Comparison of ENCODE assay signal across 18 cellular contexts in the genomic region with DNA sequence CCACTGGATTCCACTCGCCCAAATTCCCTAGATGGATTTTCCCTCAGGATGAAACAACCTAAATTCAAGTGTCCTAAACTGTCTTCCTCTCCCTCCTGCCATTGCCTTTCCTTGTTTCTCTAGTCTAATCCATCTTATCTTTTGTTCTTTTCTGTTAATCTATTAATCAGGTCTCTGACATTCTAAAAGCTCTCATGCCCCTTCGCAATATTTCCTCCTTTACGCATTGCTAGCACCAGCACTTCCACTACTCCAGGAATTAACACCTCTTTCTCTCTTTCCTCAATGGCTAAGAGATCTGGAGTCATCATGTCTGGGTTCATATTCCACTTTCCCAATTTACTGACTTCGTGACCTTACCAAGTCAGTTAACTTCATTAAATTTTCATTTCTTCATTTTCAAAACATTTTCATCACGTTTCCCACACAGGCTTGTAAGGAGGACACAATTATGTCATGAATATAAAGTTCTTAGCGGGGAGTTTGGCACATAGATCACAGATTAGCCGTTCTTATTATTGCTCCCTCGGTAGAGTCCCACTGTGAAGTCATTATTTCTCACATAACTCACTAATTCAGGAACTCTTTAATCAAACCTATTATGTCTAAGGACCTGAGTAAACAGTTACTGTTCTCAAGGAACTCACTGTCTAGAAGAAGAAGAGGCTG. TPM values are rescaled to one million over a fixed set of nuclear protein-coding genes. Genes with fewer than 3 reads are reported as not detected.
DNase-seq lines count a peak whose midpoint lies in the region; ATAC-seq and TF ChIP-seq lines count a peak whose summit lies in the region.
"Had no signal": no experiment of that assay in that cellular context is flagged by ENCODE, and none has a peak within 500 bp of the region (broad histone marks: within the 10 kb centered on the region; RNA-seq: fewer than 3 reads in every experiment).

No MANE protein-coding gene starts in this region.

- H3K27me3 ChIP-seq in HUES48 (ENCODE audit: control insufficient read depth, insufficient read depth, low read length) = no peaks in the 10 kb centered on the region
- H3K27me3 ChIP-seq in tibial artery = no peaks in the 10 kb centered on the region
- H3K27me3 ChIP-seq in esophagus muscularis mucosa = no peaks in the 10 kb centered on the region
- H3K27me3 ChIP-seq: BLaER1 had no signal

- H3K36me3 Mint-ChIP-seq in mesothelial cell of epicardium = peaks cover 3% of the 10 kb centered on the region
- no peaks in the 10 kb centered on the region for H3K36me3 Mint-ChIP-seq in activated CD8-positive, alpha-beta T cell treated with anti-CD3 and anti-CD28 coated beads for 36 hours (ENCODE audit: low read depth)
- H3K36me3 Mint-ChIP-seq: CD8-positive, alpha-beta memory T cell had no signal

- H3K27ac ChIP-seq in HUES48 (ENCODE audit: low read depth, low read length) = peak overlapping the region; percentile 21
- peak overlapping the region; percentile 28 to 39 for H3K27ac ChIP-seq in tibial artery
- no peak overlapping the region for H3K27ac ChIP-seq in esophagus muscularis mucosa (replicated peaks in 1 of 4)
- H3K27ac ChIP-seq: BLaER1, PC-9 had no signal

- intact Hi-C loops in tibial artery (cut with DNase I; ENCODE audit: low total_unique reads) (no loop called here), esophagus muscularis mucosa (cut with DNase I) (no loop called here)
- intact Hi-C loops in activated CD8-positive, alpha-beta T cell treated with anti-CD3 and anti-CD28 coated beads for 36 hours (cut with micrococcal nuclease) = no loop called here

- H3K9me3 ChIP-seq in HUES48 (ENCODE audit: control insufficient read depth, insufficient read depth, low read length) = no peaks in the 10 kb centered on the region
- H3K9me3 ChIP-seq in tibial artery = no peaks in the 10 kb centered on the region
- no peaks in the 10 kb centered on the region for H3K9me3 ChIP-seq in esophagus muscularis mucosa
- H3K9me3 ChIP-seq: BLaER1, HAP-1 had no signal

- DNase-seq in mesothelial cell of epicardium (ENCODE audit: low spot score in 2 of 2, unreplicated experiment in 2 of 2) (no peak), tibial artery (no peak), esophagus muscularis mucosa (ENCODE audit: extremely low spot score) (no peak)
- DNase-seq in activated CD8-positive, alpha-beta T cell treated with anti-CD3 and anti-CD28 coated beads for 36 hours = no peak
- DNase-seq: CD8-positive, alpha-beta memory T cell; DMS 273 treated with DMSO at 0.1 percent for 48 hours; KBM-7; NCI-H1092; NCI-H1694; NCI-H2171; NCI-H446 treated with DMSO at 0.1 percent for 48 hours; NCI-H774; PC-9 had no signal

- POLR2A ChIA-PET in activated CD8-positive, alpha-beta T cell treated with anti-CD3 and anti-CD28 coated beads for 36 hours (lab: Charles Lee) = no interaction called here

- no peaks in the 10 kb centered on the region for H3K36me3 ChIP-seq in HUES48 (ENCODE audit: control insufficient read depth, insufficient read depth, low read length)
- no peaks in the 10 kb centered on the region for H3K36me3 ChIP-seq in tibial artery
- H3K36me3 ChIP-seq in esophagus muscularis mucosa = no peaks in the 10 kb centered on the region
- H3K36me3 ChIP-seq: BLaER1, HAP-1 had no signal

- no peak for TF ChIP-seq CTCF in mesothelial cell of epicardium (IDR thresholded peaks at IDR 0.05; ENCODE audit: unreplicated experiment)
- no peak for TF ChIP-seq CTCF in tibial artery (IDR thresholded peaks at IDR 0.05)
- no peak for TF ChIP-seq CTCF in activated CD8-positive, alpha-beta T cell treated with anti-CD3 and anti-CD28 coated beads for 36 hours (IDR thresholded peaks at IDR 0.05)
- TF ChIP-seq CTCF in esophagus muscularis mucosa (IDR thresholded peaks at IDR 0.05) = no peak

- peaks cover 40% of the 10 kb centered on the region for H3K4me1 ChIP-seq in HUES48 (ENCODE audit: control insufficient read depth, insufficient read depth, low read length)
- H3K4me1 ChIP-seq in tibial artery = peaks cover 0 to 22% (median 0%) of the 10 kb centered on the region in 4 donors
- no peaks in the 10 kb centered on the region for H3K4me1 ChIP-seq in esophagus muscularis mucosa
- H3K4me1 ChIP-seq: BLaER1 had no signal

- no peak for TF ChIP-seq EP300 in esophagus muscularis mucosa (IDR thresholded peaks at IDR 0.05)

- peaks cover 4% of the 10 kb centered on the region for H3K9me3 Mint-ChIP-seq in mesothelial cell of epicardium
- peaks cover 2% of the 10 kb centered on the region for H3K9me3 Mint-ChIP-seq in activated CD8-positive, alpha-beta T cell treated with anti-CD3 and anti-CD28 coated beads for 36 hours

- peak; percentile 42 for ATAC-seq in SK-N-SH treated with all-trans-retinoic acid at 6 μM for 48 hours
- no peak for ATAC-seq in activated CD8-positive, alpha-beta T cell treated with anti-CD3 and anti-CD28 coated beads for 36 hours
- no peak for ATAC-seq in GM19395 (IDR thresholded peaks at IDR 0.05; ENCODE audit: unreplicated experiment)

- H3K27me3 Mint-ChIP-seq in mesothelial cell of epicardium (ENCODE audit: low read depth) = no peaks in the 10 kb centered on the region
- no peaks in the 10 kb centered on the region for H3K27me3 Mint-ChIP-seq in activated CD8-positive, alpha-beta T cell treated with anti-CD3 and anti-CD28 coated beads for 36 hours
- H3K27me3 Mint-ChIP-seq: CD8-positive, alpha-beta memory T cell had no signal

- H3K27ac Mint-ChIP-seq in mesothelial cell of epicardium = peak overlapping the region; percentile 60
- no peak overlapping the region for H3K27ac Mint-ChIP-seq in activated CD8-positive, alpha-beta T cell treated with anti-CD3 and anti-CD28 coated beads for 36 hours
- H3K27ac Mint-ChIP-seq: CD8-positive, alpha-beta memory T cell had no signal

- peaks cover 25% of the 10 kb centered on the region for H3K4me1 Mint-ChIP-seq in mesothelial cell of epicardium
- H3K4me1 Mint-ChIP-seq in activated CD8-positive, alpha-beta T cell treated with anti-CD3 and anti-CD28 coated beads for 36 hours (ENCODE audit: low read depth) = no peaks in the 10 kb centered on the region
- H3K4me1 Mint-ChIP-seq: CD8-positive, alpha-beta memory T cell had no signal

- CTCF ChIA-PET in activated CD8-positive, alpha-beta T cell treated with anti-CD3 and anti-CD28 coated beads for 36 hours (lab: Charles Lee) = no interaction called here

- H3K4me3 ChIP-seq in HUES48 (ENCODE audit: low read depth, low read length) (no peak overlapping the region), tibial artery (no peak overlapping the region), esophagus muscularis mucosa (no peak overlapping the region)
- H3K4me3 ChIP-seq: BLaER1, HAP-1, PC-9 had no signal

- H3K9ac ChIP-seq in HUES48 (ENCODE audit: low read depth, low read length) = no peak overlapping the region
- H3K9ac ChIP-seq: BLaER1 had no signal

- H3K4me3 Mint-ChIP-seq in mesothelial cell of epicardium = no peak overlapping the region
- H3K4me3 Mint-ChIP-seq in activated CD8-positive, alpha-beta T cell treated with anti-CD3 and anti-CD28 coated beads for 36 hours = no peak overlapping the region
- H3K4me3 Mint-ChIP-seq: CD8-positive, alpha-beta memory T cell had no signal

- TF ChIP-seq POLR2A in esophagus muscularis mucosa (IDR thresholded peaks at IDR 0.05; ENCODE audit: low read depth) = no peak

- 79% methylated on average over 8 of the region's 8 CpGs for WGBS in esophagus muscularis mucosa

TF ChIP-seq in SK-N-SH treated with all-trans-retinoic acid at 6 μM for 48 hours, 23 proteins besides CTCF, POLR2A, EP300 and RAD21 (continues in another document):
- TF ChIP-seq OSR1 (CRISPR knock-in tag; IDR thresholded peaks at IDR 0.05) = no peak
- TF ChIP-seq TCF4 (CRISPR knock-in tag; IDR thresholded peaks at IDR 0.05; ENCODE audit: borderline replicate concordance) = no peak
- TF ChIP-seq, protein P1, sequence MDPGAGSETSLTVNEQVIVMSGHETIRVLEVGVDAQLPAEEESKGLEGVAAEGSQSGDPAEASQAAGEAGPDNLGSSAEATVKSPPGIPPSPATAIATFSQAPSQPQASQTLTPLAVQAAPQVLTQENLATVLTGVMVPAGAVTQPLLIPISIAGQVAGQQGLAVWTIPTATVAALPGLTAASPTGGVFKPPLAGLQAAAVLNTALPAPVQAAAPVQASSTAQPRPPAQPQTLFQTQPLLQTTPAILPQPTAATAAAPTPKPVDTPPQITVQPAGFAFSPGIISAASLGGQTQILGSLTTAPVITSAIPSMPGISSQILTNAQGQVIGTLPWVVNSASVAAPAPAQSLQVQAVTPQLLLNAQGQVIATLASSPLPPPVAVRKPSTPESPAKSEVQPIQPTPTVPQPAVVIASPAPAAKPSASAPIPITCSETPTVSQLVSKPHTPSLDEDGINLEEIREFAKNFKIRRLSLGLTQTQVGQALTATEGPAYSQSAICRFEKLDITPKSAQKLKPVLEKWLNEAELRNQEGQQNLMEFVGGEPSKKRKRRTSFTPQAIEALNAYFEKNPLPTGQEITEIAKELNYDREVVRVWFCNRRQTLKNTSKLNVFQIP (CRISPR knock-in tag; IDR thresholded peaks at IDR 0.05; ENCODE audit: borderline replicate concordance, low read depth) = no peak
- TF ChIP-seq, protein P2, sequence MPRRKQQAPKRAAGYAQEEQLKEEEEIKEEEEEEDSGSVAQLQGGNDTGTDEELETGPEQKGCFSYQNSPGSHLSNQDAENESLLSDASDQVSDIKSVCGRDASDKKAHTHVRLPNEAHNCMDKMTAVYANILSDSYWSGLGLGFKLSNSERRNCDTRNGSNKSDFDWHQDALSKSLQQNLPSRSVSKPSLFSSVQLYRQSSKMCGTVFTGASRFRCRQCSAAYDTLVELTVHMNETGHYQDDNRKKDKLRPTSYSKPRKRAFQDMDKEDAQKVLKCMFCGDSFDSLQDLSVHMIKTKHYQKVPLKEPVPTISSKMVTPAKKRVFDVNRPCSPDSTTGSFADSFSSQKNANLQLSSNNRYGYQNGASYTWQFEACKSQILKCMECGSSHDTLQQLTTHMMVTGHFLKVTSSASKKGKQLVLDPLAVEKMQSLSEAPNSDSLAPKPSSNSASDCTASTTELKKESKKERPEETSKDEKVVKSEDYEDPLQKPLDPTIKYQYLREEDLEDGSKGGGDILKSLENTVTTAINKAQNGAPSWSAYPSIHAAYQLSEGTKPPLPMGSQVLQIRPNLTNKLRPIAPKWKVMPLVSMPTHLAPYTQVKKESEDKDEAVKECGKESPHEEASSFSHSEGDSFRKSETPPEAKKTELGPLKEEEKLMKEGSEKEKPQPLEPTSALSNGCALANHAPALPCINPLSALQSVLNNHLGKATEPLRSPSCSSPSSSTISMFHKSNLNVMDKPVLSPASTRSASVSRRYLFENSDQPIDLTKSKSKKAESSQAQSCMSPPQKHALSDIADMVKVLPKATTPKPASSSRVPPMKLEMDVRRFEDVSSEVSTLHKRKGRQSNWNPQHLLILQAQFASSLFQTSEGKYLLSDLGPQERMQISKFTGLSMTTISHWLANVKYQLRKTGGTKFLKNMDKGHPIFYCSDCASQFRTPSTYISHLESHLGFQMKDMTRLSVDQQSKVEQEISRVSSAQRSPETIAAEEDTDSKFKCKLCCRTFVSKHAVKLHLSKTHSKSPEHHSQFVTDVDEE (CRISPR knock-in tag; IDR thresholded peaks at IDR 0.05) = no peak
- no peak for TF ChIP-seq ZNF70 (CRISPR knock-in tag; IDR thresholded peaks at IDR 0.05)
- no peak for TF ChIP-seq TOX (CRISPR knock-in tag; IDR thresholded peaks at IDR 0.05; ENCODE audit: borderline replicate concordance)
- no peak for TF ChIP-seq BACH2 (CRISPR knock-in tag; IDR thresholded peaks at IDR 0.05; ENCODE audit: borderline replicate concordance)

RNA-seq across cellular contexts. Expression of a gene that starts 45.3 kb away (rescaled TPM):
- total RNA-seq in mesothelial cell of epicardium = 58.5 to 61.1 TPM (median 60.2 TPM) in 3 replicates
- total RNA-seq in activated CD8-positive, alpha-beta T cell treated with anti-CD3 and anti-CD28 coated beads for 36 hours = not detected
- total RNA-seq in esophagus muscularis mucosa = 10 to 100 TPM; 44.0 to 60.9 (median 49.7) TPM

Comparison
In these comparisons a context has a peak if more than half of its experiments do, and no peak if none do; other contexts are left out.
1. H3K27ac ChIP-seq: peak in HUES48 (single experiment) and tibial artery (2 of 2); none in esophagus muscularis mucosa (0 of 4).
2. RNA of a gene that starts 45.3 kb away (total RNA-seq): 58.5 to 61.1 TPM in mesothelial cell of epicardium and 44.0 to 60.9 TPM in esophagus muscularis mucosa; not detected in activated CD8-positive, alpha-beta T cell treated with anti-CD3 and anti-CD28 coated beads for 36 hours; every median in the first group is over 10 times any median in the second.